In the genomic region with DNA sequence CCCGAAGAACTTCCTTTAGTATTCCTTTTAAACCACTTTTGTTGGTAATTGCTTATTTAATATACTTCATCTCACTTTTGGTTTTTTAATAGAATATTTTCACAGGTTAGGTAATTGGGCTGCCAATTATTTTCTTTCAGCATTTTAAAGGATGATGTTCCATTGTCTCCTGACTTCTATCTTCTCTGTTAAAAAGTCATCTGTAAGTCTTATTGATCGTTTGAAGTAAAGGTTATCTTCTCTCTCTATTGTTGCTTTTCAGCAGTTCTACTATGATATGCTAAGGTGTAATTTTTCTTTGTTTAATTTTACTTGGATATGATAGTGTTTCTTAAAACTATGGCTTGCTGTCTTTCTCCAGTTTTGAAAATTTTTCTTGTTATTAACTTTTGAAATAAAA, we compare ENCODE assay signal across 1 cellular context.
A peak's percentile ranks its signal among the peaks of the same experiment; 100 is the strongest.
TF ChIP-seq lines count a peak whose summit lies in the region.

No MANE protein-coding gene starts in this region.

TF ChIP-seq in HCT116, 20 proteins besides CTCF, POLR2A, EP300 and RAD21:
- TF ChIP-seq, protein P1, sequence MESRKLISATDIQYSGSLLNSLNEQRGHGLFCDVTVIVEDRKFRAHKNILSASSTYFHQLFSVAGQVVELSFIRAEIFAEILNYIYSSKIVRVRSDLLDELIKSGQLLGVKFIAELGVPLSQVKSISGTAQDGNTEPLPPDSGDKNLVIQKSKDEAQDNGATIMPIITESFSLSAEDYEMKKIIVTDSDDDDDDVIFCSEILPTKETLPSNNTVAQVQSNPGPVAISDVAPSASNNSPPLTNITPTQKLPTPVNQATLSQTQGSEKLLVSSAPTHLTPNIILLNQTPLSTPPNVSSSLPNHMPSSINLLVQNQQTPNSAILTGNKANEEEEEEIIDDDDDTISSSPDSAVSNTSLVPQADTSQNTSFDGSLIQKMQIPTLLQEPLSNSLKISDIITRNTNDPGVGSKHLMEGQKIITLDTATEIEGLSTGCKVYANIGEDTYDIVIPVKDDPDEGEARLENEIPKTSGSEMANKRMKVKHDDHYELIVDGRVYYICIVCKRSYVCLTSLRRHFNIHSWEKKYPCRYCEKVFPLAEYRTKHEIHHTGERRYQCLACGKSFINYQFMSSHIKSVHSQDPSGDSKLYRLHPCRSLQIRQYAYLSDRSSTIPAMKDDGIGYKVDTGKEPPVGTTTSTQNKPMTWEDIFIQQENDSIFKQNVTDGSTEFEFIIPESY (IDR thresholded peaks at IDR 0.05; ENCODE audit: extremely low read depth, insufficient replicate concordance, low read length): no peak
- TF ChIP-seq CBX3 (IDR thresholded peaks at IDR 0.05; ENCODE audit: low read depth): peak; percentile 31; the same call in 1 of the 2 replicates
